26 cellular contexts compared by ENCODE assay signal in genomic region chr6:94683409-94683808, GRCh38.
"Had no signal": no experiment of that assay in that cellular context is flagged by ENCODE, and none has a peak within 500 bp of the region (broad histone marks: within the 10 kb centered on the region; RNA-seq: fewer than 3 reads in every experiment).

No MANE protein-coding gene starts in this region.

- H3K27me3 ChIP-seq: colonic mucosa, esophagus squamous epithelium, sigmoid colon, stomach, thyroid gland, vagina had no signal

- H3K4me1 ChIP-seq: colonic mucosa, esophagus squamous epithelium, psoas muscle, sigmoid colon, stomach, thyroid gland, vagina had no signal

- H3K4me3 ChIP-seq: colonic mucosa, esophagus squamous epithelium, lung, ovary, psoas muscle, sigmoid colon, stomach, thyroid gland, vagina had no signal

- H3K9me3 ChIP-seq: colonic mucosa, ovary, psoas muscle, sigmoid colon, stomach, thyroid gland, vagina had no signal

- H3K27ac ChIP-seq: colonic mucosa, esophagus squamous epithelium, ovary, psoas muscle, sigmoid colon, stomach, thyroid gland, vagina had no signal

- ATAC-seq: left lobe of liver; naive thymus-derived CD8-positive, alpha-beta T cell; psoas muscle; right cardiac atrium; stimulated activated effector memory CD8-positive, alpha-beta T cell treated with anti-CD3 and anti-CD28 coated beads, Interleukin-12 subunit alpha, Interleukin-12 subunit beta, amount 100 ng/mL, for 72 hours had no signal

- DNase-seq: colonic mucosa; effector CD8-positive, alpha-beta T cell; endodermal cell; erythroblast; esophagus squamous epithelium; hypothalamus; kidney; mesendoderm; naive thymus-derived CD8-positive, alpha-beta T cell; nephron progenitor cell; occipital lobe; ovary; posterior cingulate gyrus; psoas muscle; right cardiac atrium; sigmoid colon; stimulated activated CD4-positive, alpha-beta T cell treated with anti-CD3 and anti-CD28 coated beads, Interleukin-2, amount 100 ng/mL, for 24 hours; stimulated activated CD4-positive, alpha-beta T cell treated with anti-CD3 and anti-CD28 coated beads, Interleukin-4, amount 100 ng/mL, for 24 hours; stimulated activated naive CD4-positive, alpha-beta T cell treated with Interleukin-2 at 50 U/mL for 16 hours; stomach; thyroid gland; trophoblast cell had no signal

- H3K36me3 ChIP-seq: colonic mucosa, esophagus squamous epithelium, ovary, sigmoid colon, stomach, thyroid gland, vagina had no signal
